1 cellular context compared by ENCODE assay signal in the genomic region with DNA sequence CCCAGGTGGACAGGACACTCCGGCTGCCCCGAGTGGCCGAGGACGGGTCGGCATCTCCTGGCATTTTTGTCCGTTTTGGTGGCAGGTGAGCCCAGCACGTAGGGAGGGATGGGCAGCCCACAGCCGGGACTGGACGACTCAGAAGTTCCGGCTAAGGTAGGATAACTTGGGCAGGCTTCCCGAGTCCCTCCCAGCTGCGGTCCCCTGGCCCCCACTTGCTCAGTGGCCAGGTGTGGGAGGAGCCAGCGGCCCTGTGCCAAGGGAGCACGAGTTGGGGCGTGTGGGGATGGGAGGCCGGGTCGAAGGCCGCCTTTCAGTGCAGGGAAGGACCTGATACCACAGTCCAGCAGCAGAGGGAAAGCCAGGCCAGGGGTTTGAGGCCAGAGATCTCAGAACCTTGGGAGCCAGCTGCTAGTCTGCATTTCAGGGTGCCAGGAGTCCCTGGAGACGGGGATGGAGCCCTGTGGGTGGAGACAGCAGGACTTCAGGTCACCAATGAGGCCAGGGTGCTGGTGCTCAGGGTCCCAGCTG.
TF ChIP-seq lines count a peak whose summit lies in the region.

No MANE protein-coding gene starts in this region.

TF ChIP-seq in H1, 55 proteins besides CTCF, POLR2A, EP300 and RAD21:
- no peak for TF ChIP-seq NRF1 (IDR thresholded peaks at IDR 0.05; ENCODE audit: low read depth, low read length)
- TF ChIP-seq EZH2 (IDR thresholded peaks at IDR 0.05; ENCODE audit: low read depth, low read length, severe bottlenecking), result no peak
- TF ChIP-seq CBX5 (IDR thresholded peaks at IDR 0.05; ENCODE audit: low read depth, low read length), result no peak
- no peak for TF ChIP-seq SRF (IDR thresholded peaks at IDR 0.05; ENCODE audit: low read depth, low read length)
- no peak for TF ChIP-seq POU5F1 (IDR thresholded peaks at IDR 0.05; ENCODE audit: low read depth, low read length)
- no peak for TF ChIP-seq TAF1 (IDR thresholded peaks at IDR 0.05; ENCODE audit: low read depth, low read length)
- TF ChIP-seq HDAC2 (IDR thresholded peaks at IDR 0.05; ENCODE audit: borderline replicate concordance in 1 of 2, low read depth in 2 of 2, low read length in 2 of 2), result no peak
- no peak for TF ChIP-seq SAP30 (IDR thresholded peaks at IDR 0.05; ENCODE audit: insufficient read depth, insufficient replicate concordance, low read length)
- TF ChIP-seq RBBP5 (IDR thresholded peaks at IDR 0.05; ENCODE audit: borderline replicate concordance, low read depth, low read length), result no peak
- TF ChIP-seq SIRT6 (IDR thresholded peaks at IDR 0.05; ENCODE audit: low read length), result no peak
- TF ChIP-seq KDM4A (IDR thresholded peaks at IDR 0.05; ENCODE audit: low read depth, low read length, severe bottlenecking), result no peak
- TF ChIP-seq SP4 (IDR thresholded peaks at IDR 0.05; ENCODE audit: low read length), result no peak
- no peak for TF ChIP-seq ASH2L (IDR thresholded peaks at IDR 0.05; ENCODE audit: low read length)
- no peak for TF ChIP-seq JUND (IDR thresholded peaks at IDR 0.05; ENCODE audit: low read length)
